Comparison of ENCODE assay signal across 18 cellular contexts in the genomic region with DNA sequence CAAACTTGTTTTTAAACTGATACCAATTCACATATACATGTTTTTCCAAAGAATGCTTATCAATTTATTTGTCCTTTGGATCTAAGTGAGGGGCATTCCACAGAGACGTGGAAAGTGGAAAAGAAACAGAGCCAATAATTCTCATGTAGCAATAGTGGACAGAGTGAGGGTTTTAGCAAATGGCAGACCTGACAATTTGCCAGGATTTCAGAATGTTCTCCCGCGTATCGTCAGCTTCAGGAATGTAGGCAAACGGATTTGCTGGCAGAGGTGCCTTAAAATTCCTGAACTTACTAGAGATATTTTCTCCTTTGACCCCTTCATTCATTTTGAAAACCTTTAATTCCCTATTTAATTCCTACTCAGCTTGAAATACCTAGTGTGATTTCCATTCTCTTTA.
"Had no signal": no experiment of that assay in that cellular context is flagged by ENCODE, and none has a peak within 500 bp of the region (broad histone marks: within the 10 kb centered on the region; RNA-seq: fewer than 3 reads in every experiment).

No MANE protein-coding gene starts in this region.

- H3K9me3 ChIP-seq: heart left ventricle, stomach, thoracic aorta, uterus had no signal

- H3K4me3 Mint-ChIP-seq: activated CD8-positive, alpha-beta memory T cell treated with anti-CD3 and anti-CD28 coated beads, Interleukin-2, amount 10 ng/mL, durations not matched to agents 7 days and 5 days; activated naive CD8-positive, alpha-beta T cell; effector memory CD8-positive, alpha-beta T cell; memory B cell; T-helper 2 cell treated with Interferon-gamma antibody and Interleukin-4, amounts not matched to agents 5 μg/mL and 100 μg/mL, for 36 hours had no signal

- ATAC-seq: activated CD8-positive, alpha-beta memory T cell treated with anti-CD3 and anti-CD28 coated beads, Interleukin-2, amount 10 ng/mL, durations not matched to agents 7 days and 5 days; effector memory CD8-positive, alpha-beta T cell; heart left ventricle had no signal

- H3K27me3 ChIP-seq: stomach, uterus had no signal

- H3K27ac Mint-ChIP-seq: activated CD8-positive, alpha-beta memory T cell treated with anti-CD3 and anti-CD28 coated beads, Interleukin-2, amount 10 ng/mL, durations not matched to agents 7 days and 5 days; activated naive CD8-positive, alpha-beta T cell; effector memory CD8-positive, alpha-beta T cell; memory B cell; T-helper 2 cell treated with Interferon-gamma antibody and Interleukin-4, amounts not matched to agents 5 μg/mL and 100 μg/mL, for 36 hours had no signal

- H3K4me1 ChIP-seq: heart left ventricle, uterus had no signal

- H3K9me3 Mint-ChIP-seq: memory B cell; T-helper 2 cell treated with Interferon-gamma antibody and Interleukin-4, amounts not matched to agents 5 μg/mL and 100 μg/mL, for 36 hours had no signal

- FAIRE-seq: islet of Langerhans had no signal

- H3K36me3 Mint-ChIP-seq: activated CD8-positive, alpha-beta memory T cell treated with anti-CD3 and anti-CD28 coated beads, Interleukin-2, amount 10 ng/mL, durations not matched to agents 7 days and 5 days; activated naive CD8-positive, alpha-beta T cell; memory B cell had no signal

- H3K27ac ChIP-seq: heart left ventricle, stomach, thoracic aorta, uterus had no signal

- H3K36me3 ChIP-seq: heart left ventricle, stomach, thoracic aorta, uterus had no signal

- H3K4me3 ChIP-seq: heart left ventricle, stomach, thoracic aorta, uterus had no signal

- DNase-seq: activated CD4-positive, alpha-beta T cell treated with anti-CD3 and anti-CD28 coated beads, Interleukin-2, amount 50 U/mL, for 4 hours; activated CD4-positive, CD25-positive, alpha-beta regulatory T cell treated with anti-CD3 and anti-CD28 coated beads, Interleukin-2, amount 50 U/mL, for 72 hours; activated CD8-positive, alpha-beta memory T cell treated with anti-CD3 and anti-CD28 coated beads, Interleukin-2, amount 10 ng/mL, durations not matched to agents 7 days and 5 days; activated gamma-delta T cell; activated T-cell treated with anti-CD3 and anti-CD28 coated beads, Interleukin-2, amount 50 U/mL, for 48 hours; anterior cingulate cortex; effector memory CD8-positive, alpha-beta T cell; foreskin melanocyte; heart left ventricle; stimulated activated CD4-positive, alpha-beta T cell treated with anti-CD3 and anti-CD28 coated beads, Interleukin-15, amount 100 ng/mL, for 24 hours; stimulated activated CD4-positive, alpha-beta T cell treated with anti-CD3 and anti-CD28 coated beads, Interleukin-4, amount 100 ng/mL, for 4 hours; stomach; uterus had no signal

- H3K4me1 Mint-ChIP-seq: activated CD8-positive, alpha-beta memory T cell treated with anti-CD3 and anti-CD28 coated beads, Interleukin-2, amount 10 ng/mL, durations not matched to agents 7 days and 5 days; memory B cell had no signal

- H3K27me3 Mint-ChIP-seq: activated CD8-positive, alpha-beta memory T cell treated with anti-CD3 and anti-CD28 coated beads, Interleukin-2, amount 10 ng/mL, durations not matched to agents 7 days and 5 days; memory B cell had no signal
